In genomic region chr12:112575559-112576067, GRCh38 we compare ENCODE assay signal across 20 cellular contexts.
DNase-seq lines count a peak whose midpoint lies in the region; ATAC-seq and TF ChIP-seq lines count a peak whose summit lies in the region.
"Had no signal": no experiment of that assay in that cellular context is flagged by ENCODE, and none has a peak within 500 bp of the region (broad histone marks: within the 10 kb centered on the region; RNA-seq: fewer than 3 reads in every experiment).

No MANE protein-coding gene starts in this region.

- H3K9me3 Mint-ChIP-seq in H9, result peaks cover 0 to 7% of the 10 kb centered on the region in 2 experiments; a peak in 1 of 5 replicates

- H3K79me1 ChIP-seq in H9 (ENCODE audit: insufficient read depth, low read depth, low read length, poor library complexity, severe bottlenecking) (no peaks in the 10 kb centered on the region), neuronal stem cell (ENCODE audit: low read depth, low read length) (peaks cover 3% of the 10 kb centered on the region)

- H2BK12ac ChIP-seq in H9 (ENCODE audit: insufficient read length, low read depth, low read length), result no peak overlapping the region
- no peak overlapping the region for H2BK12ac ChIP-seq in neuronal stem cell (ENCODE audit: low read length)

- no peak overlapping the region for H2BK120ac ChIP-seq in H9 (ENCODE audit: low read depth, low read length, poor library complexity, severe bottlenecking)
- H2BK120ac ChIP-seq in neuronal stem cell (ENCODE audit: low read depth, low read length), result no peak overlapping the region

- no peaks in the 10 kb centered on the region for H3K23me2 ChIP-seq in H9 (ENCODE audit: insufficient read length, low read depth, low read length, poor library complexity, severe bottlenecking)

- no peak overlapping the region for H3K14ac ChIP-seq in H9 (ENCODE audit: insufficient read depth, low read length)
- H3K14ac ChIP-seq in neuronal stem cell (ENCODE audit: low read length), result no peak overlapping the region

- H2AK5ac ChIP-seq in H9 (ENCODE audit: insufficient read length, low read length) (no peak overlapping the region), neuronal stem cell (ENCODE audit: low read depth, low read length) (no peak overlapping the region)

- H4K20me1 ChIP-seq in H9 (ENCODE audit: control insufficient read depth, insufficient read depth, insufficient read length), result no peaks in the 10 kb centered on the region

- H4K8ac ChIP-seq in H9 (replicated peaks; ENCODE audit: insufficient read length, low read depth, low read length) (no peak overlapping the region), neuronal stem cell (ENCODE audit: low read depth, low read length) (no peak overlapping the region)

- no peak overlapping the region for H2BK20ac ChIP-seq in H9 (ENCODE audit: low read depth, low read length, poor library complexity, severe bottlenecking)

- peak overlapping the region; percentile 55 for H3K4me3 ChIP-seq in iPS-15b (ENCODE audit: low read depth, low read length)
- no peak overlapping the region for H3K4me3 ChIP-seq in neuronal stem cell (ENCODE audit: low read length in 2 of 2)

- no peak overlapping the region for H3K27ac Mint-ChIP-seq in H9

- H2BK15ac ChIP-seq in H9 (ENCODE audit: low read depth, low read length) (no peak overlapping the region), neuronal stem cell (ENCODE audit: low read length) (no peak overlapping the region)

- ATAC-seq in GM21717 (IDR thresholded peaks at IDR 0.05; ENCODE audit: unreplicated experiment), result no peak
- ATAC-seq: HepG2, PC-3, SK-N-SH treated with all-trans-retinoic acid at 6 μM for 48 hours had no signal

- H3K9ac ChIP-seq in H9 (ENCODE audit: extremely low read depth, insufficient read length, low read length) (no peak overlapping the region), iPS-15b (ENCODE audit: low read depth, low read length) (no peak overlapping the region), neuronal stem cell (ENCODE audit: low read depth, low read length, poor library complexity) (no peak overlapping the region)

- H3K23ac ChIP-seq in H9 (ENCODE audit: insufficient read length, low read depth, low read length), result no peak overlapping the region
- no peak overlapping the region for H3K23ac ChIP-seq in neuronal stem cell (ENCODE audit: low read depth, low read length, poor library complexity)

- H3K9me3 ChIP-seq in H9 (ENCODE audit: control insufficient read depth, low read depth, low read length) (no peaks in the 10 kb centered on the region), iPS-15b (ENCODE audit: control insufficient read depth, insufficient read depth, low read length) (no peaks in the 10 kb centered on the region), neuronal stem cell (replicated peaks in 1 of 2; ENCODE audit: control insufficient read depth in 2 of 2, insufficient read depth in 1 of 2, low read depth in 1 of 2, low read length in 2 of 2) (peaks cover 0 to 5% of the 10 kb centered on the region in 2 donors)

- peaks cover 27 to 42% of the 10 kb centered on the region in 2 experiments for H3K4me1 Mint-ChIP-seq in H9

- H3K56ac ChIP-seq in H9 (ENCODE audit: insufficient read length, low read depth, low read length), result no peak overlapping the region

- peaks cover 84% of the 10 kb centered on the region for H3K27me3 Mint-ChIP-seq in H9 (ENCODE audit: low read depth)

- H3K4me3 Mint-ChIP-seq in H9, result peak overlapping the region in 1 of 2 experiments; percentile 79; a peak in 3 of 5 replicates

- H2BK5ac ChIP-seq in H9 (ENCODE audit: insufficient read length, low read length) (no peak overlapping the region), neuronal stem cell (ENCODE audit: low read length) (no peak overlapping the region)

- DNase-seq in H9, result no peak
- no peak for DNase-seq in caudate nucleus (lab: John Stamatoyannopoulos, UW)
- DNase-seq in neuronal stem cell (ENCODE audit: low spot score), result no peak
- no peak for DNase-seq in NCI-H128 (lab: John Stamatoyannopoulos, UW; ENCODE audit: unreplicated experiment)
- no peak for DNase-seq in nucleus accumbens (lab: John Stamatoyannopoulos, UW)
- DNase-seq: C1 segment of cervical spinal cord, DMS79, HCEC 1CT, KBM-7, NCI-H1105 treated with DMSO at 0.1 percent for 48 hours, NCI-H1694 treated with DMSO at 0.1 percent for 48 hours, NCI-H2107, NCI-H510A treated with DMSO at 0.1 percent for 48 hours, PC-3, RPMI8226, SHP77 treated with DMSO at 0.1 percent for 48 hours had no signal

- no peaks in the 10 kb centered on the region for H3K36me3 Mint-ChIP-seq in H9 (ENCODE audit: insufficient read depth in 1 of 3, low read depth in 3 of 3)

- H3K79me2 ChIP-seq in H9 (ENCODE audit: insufficient read depth, low read length), result no peaks in the 10 kb centered on the region

- WGBS in H9 (ENCODE audit: extremely low coverage, insufficient read length, low lambda C conversion rate), result no CpG with 5 or more reads among the region's 22 CpGs
- no CpG with 5 or more reads among the region's 22 CpGs for WGBS in neuronal stem cell (ENCODE audit: extremely low coverage in 2 of 2, insufficient read length in 2 of 2, insufficient replicate concordance in 1 of 2), 2 donors

- H3K4me2 ChIP-seq in H9 (ENCODE audit: insufficient read depth, insufficient read length, low read length), result peak overlapping the region; percentile 46
- H3K4me2 ChIP-seq in neuronal stem cell (ENCODE audit: insufficient read depth, low read length, poor library complexity, severe bottlenecking), result peak overlapping the region; percentile 52

- H3K36me3 ChIP-seq in iPS-15b (ENCODE audit: control insufficient read depth, insufficient read depth, low read length) (no peaks in the 10 kb centered on the region), neuronal stem cell (replicated peaks in 1 of 2; ENCODE audit: control insufficient read depth in 2 of 2, insufficient read depth in 2 of 2, low read length in 2 of 2) (no peaks in the 10 kb centered on the region)

- no peak for TF ChIP-seq CTCF in H9 (conservative IDR thresholded peaks at IDR 0.05)

- no peak overlapping the region for H2AFZ ChIP-seq in H9 (ENCODE audit: low read length)
- H2AFZ ChIP-seq in neuronal stem cell (ENCODE audit: low read length), result peak overlapping the region; percentile 56

- no peak overlapping the region for H4K91ac ChIP-seq in H9 (ENCODE audit: insufficient read length, low read depth, low read length)
- H4K91ac ChIP-seq in neuronal stem cell (ENCODE audit: low read depth, low read length, poor library complexity), result no peak overlapping the region

- no peak overlapping the region for H3T11ph ChIP-seq in H9 (ENCODE audit: low read length)

- no peak overlapping the region for H3K27ac ChIP-seq in H9 (ENCODE audit: insufficient read length, low read depth, low read length)
- H3K27ac ChIP-seq in caudate nucleus (ENCODE audit: low read depth, low read length), result peak overlapping the region; percentile 58
- no peak overlapping the region for H3K27ac ChIP-seq in neuronal stem cell (replicated peaks; ENCODE audit: low read length)

- H4K5ac ChIP-seq in H9 (ENCODE audit: insufficient read length, low read depth, low read length), result no peak overlapping the region

- H3K27me3 ChIP-seq in H9 (ENCODE audit: insufficient read depth, low read length), result peaks cover 32% of the 10 kb centered on the region; the same call in 1 of the 2 replicates
- peaks cover 25% of the 10 kb centered on the region for H3K27me3 ChIP-seq in iPS-15b (ENCODE audit: control insufficient read depth, insufficient read depth, low read length)
- peaks cover 5 to 33% (median 25%) of the 10 kb centered on the region in 3 experiments for H3K27me3 ChIP-seq in neuronal stem cell (ENCODE audit: control insufficient read depth in 3 of 3, insufficient read depth in 3 of 3, low read depth in 1 of 3, low read length in 3 of 3)

- H3K4me1 ChIP-seq in H9 (ENCODE audit: insufficient read depth, low read length) (0 out of 2 replicates have a peak, but pooled peaks cover 3% of the 10 kb centered on the region), iPS-15b (ENCODE audit: control insufficient read depth, insufficient read depth, low read length) (peaks cover 10% of the 10 kb centered on the region), neuronal stem cell (ENCODE audit: control insufficient read depth in 2 of 2, insufficient read depth in 1 of 2, low read depth in 1 of 2, low read length in 2 of 2) (peaks cover 6 to 11% of the 10 kb centered on the region in 2 donors)

- H3K4ac ChIP-seq in H9 (ENCODE audit: low read depth, low read length) (no peak overlapping the region), neuronal stem cell (ENCODE audit: low read length) (no peak overlapping the region)

- H3K18ac ChIP-seq in H9 (ENCODE audit: insufficient read length, low read depth, low read length), result no peak overlapping the region
- H3K18ac ChIP-seq in neuronal stem cell (ENCODE audit: low read length), result no peak overlapping the region
